ENCODE assay signal across 8 cellular contexts in genomic region chr11:78079232-78080083, GRCh38. TPM values are rescaled to one million over a fixed set of nuclear protein-coding genes. Genes with fewer than 3 reads are reported as not detected.
DNase-seq lines count a peak whose midpoint lies in the region; ATAC-seq and TF ChIP-seq lines count a peak whose summit lies in the region.

NDUFC2 (minus strand) TSS chr11:78079862; CDS start chr11:78079744, 118 bp downstream.

- H3K4me1 ChIP-seq in cardiac muscle cell (ENCODE audit: low read depth): peaks cover 9% of the 10 kb centered on the region
- peaks cover 5% of the 10 kb centered on the region for H3K4me1 ChIP-seq in parathyroid adenoma
- H3K4me1 ChIP-seq in thyroid gland: peaks cover 28 to 42% of the 10 kb centered on the region in 2 donors

- TF ChIP-seq CTCF in GM06990 (IDR thresholded peaks at IDR 0.05; ENCODE audit: insufficient read depth, low read length, poor library complexity, severe bottlenecking) (no peak), cardiac muscle cell (IDR thresholded peaks at IDR 0.05; ENCODE audit: low read depth, low read length) (peak; percentile 2), parathyroid adenoma (IDR thresholded peaks at IDR 0.05) (no peak), thyroid gland (IDR thresholded peaks at IDR 0.05) (peak in 1 of 6 experiments; percentile 21)

- peak within 1 kb of the TSS; percentile 78 for H3K4me2 ChIP-seq in parathyroid adenoma (ENCODE audit: low read length)

- H3K4me3 ChIP-seq in GM06990 (replicated peaks; ENCODE audit: low read depth, low read length) (peak within 1 kb of the TSS; percentile 90), cardiac muscle cell (peak within 1 kb of the TSS; percentile 86), parathyroid adenoma (ENCODE audit: low read depth, low read length) (peak within 1 kb of the TSS; percentile 84), thyroid gland (replicated peaks in 1 of 3) (peak within 1 kb of the TSS; percentile 61 to 97 (median 88))

- H3K27me3 ChIP-seq in GM06990 (replicated peaks; ENCODE audit: control insufficient read depth, insufficient read depth, low read length) (no peaks in the 10 kb centered on the region), cardiac muscle cell (peaks cover 3% of the 10 kb centered on the region), parathyroid adenoma (ENCODE audit: control insufficient read depth, insufficient read depth, low read length) (no peaks in the 10 kb centered on the region), thyroid gland (no peaks in the 10 kb centered on the region)

- intact Hi-C loops in thyroid gland (cut with DNase I): loop anchor here (10.0 kb wide), 1 partner anchor 345 kb away; no protein-coding TSS in a partner anchor

- H3K27ac Mint-ChIP-seq in activated naive CD8-positive, alpha-beta T cell treated with anti-CD3 and anti-CD28 coated beads, Interleukin-2, amount 50 U/mL, for 24 hours: peak within 1 kb of the TSS; percentile 74

- ATAC-seq in activated naive CD8-positive, alpha-beta T cell treated with anti-CD3 and anti-CD28 coated beads, Interleukin-2, amount 50 U/mL, for 24 hours: peak; percentile 87

- H3K4me1 Mint-ChIP-seq in activated naive CD8-positive, alpha-beta T cell treated with anti-CD3 and anti-CD28 coated beads, Interleukin-2, amount 50 U/mL, for 24 hours: peaks cover 54% of the 10 kb centered on the region

- CTCF ChIA-PET in HEK293T (lab: Yijun Ruan, JAX): interaction anchor here (0.9 kb wide), 1 partner anchor 34 kb away, joined by 3 read pairs; no protein-coding TSS in a partner anchor

- no peaks in the 10 kb centered on the region for H3K9me3 ChIP-seq in cardiac muscle cell (ENCODE audit: low read depth)
- no peaks in the 10 kb centered on the region for H3K9me3 ChIP-seq in parathyroid adenoma (ENCODE audit: control insufficient read depth, low read length)
- H3K9me3 ChIP-seq in thyroid gland: no peaks in the 10 kb centered on the region

- POLR2A ChIA-PET in HEK293T (lab: Yijun Ruan, JAX): interaction anchor here (0.6 to 2.4 kb wide), 8 partner anchors 18 to 109 kb away, joined by 3 to 9 read pairs (median 4); partner anchors contain the start of genes ALG8, INTS4, KCTD21 and USP35

- H2AFZ ChIP-seq in parathyroid adenoma: peak within 1 kb of the TSS; percentile 83

- peak within 1 kb of the TSS; percentile 93 for H3K4me3 Mint-ChIP-seq in activated naive CD8-positive, alpha-beta T cell treated with anti-CD3 and anti-CD28 coated beads, Interleukin-2, amount 50 U/mL, for 24 hours

- DNase-seq in GM06990 (ENCODE audit: extremely low read depth, insufficient read length) (peak; percentile 88), HEK293T (ENCODE audit: extremely low spot score) (peak; percentile 83), NAMALWA (ENCODE audit: low spot score) (peak; percentile 68), SW 1271 (lab: John Stamatoyannopoulos, UW) (peak; percentile 45 to 80), cardiac muscle cell (ENCODE audit: low read depth in 1 of 2, low spot score in 1 of 2) (peak; percentile 86 to 89), thyroid gland (peak; percentile 82 to 83)
- peak; percentile 78 for DNase-seq in activated naive CD8-positive, alpha-beta T cell treated with anti-CD3 and anti-CD28 coated beads, Interleukin-2, amount 50 U/mL, for 24 hours

- H3K27ac ChIP-seq in cardiac muscle cell (peak within 1 kb of the TSS; percentile 95), parathyroid adenoma (peak within 1 kb of the TSS; percentile 84), thyroid gland (peak within 1 kb of the TSS; percentile 92 to 97 (median 95))

- TF ChIP-seq POLR2A in thyroid gland (IDR thresholded peaks at IDR 0.05): peak in 1 of 2 donors; percentile 80

- H3K36me3 ChIP-seq in GM06990 (ENCODE audit: control insufficient read depth, insufficient read depth, low read length) (peaks cover 2% of the 10 kb centered on the region; the same call in 1 of the 2 replicates), cardiac muscle cell (no peaks in the 10 kb centered on the region), parathyroid adenoma (ENCODE audit: control insufficient read depth, insufficient read depth, low read length) (no peaks in the 10 kb centered on the region), thyroid gland (no peaks in the 10 kb centered on the region)

- peaks cover 21% of the 10 kb centered on the region for H3K79me2 ChIP-seq in parathyroid adenoma

- H3K27me3 Mint-ChIP-seq in activated naive CD8-positive, alpha-beta T cell treated with anti-CD3 and anti-CD28 coated beads, Interleukin-2, amount 50 U/mL, for 24 hours: no peaks in the 10 kb centered on the region

- H3K9me3 Mint-ChIP-seq in activated naive CD8-positive, alpha-beta T cell treated with anti-CD3 and anti-CD28 coated beads, Interleukin-2, amount 50 U/mL, for 24 hours: no peaks in the 10 kb centered on the region

- H3K36me3 Mint-ChIP-seq in activated naive CD8-positive, alpha-beta T cell treated with anti-CD3 and anti-CD28 coated beads, Interleukin-2, amount 50 U/mL, for 24 hours (ENCODE audit: low read depth): no peaks in the 10 kb centered on the region

- WGBS in thyroid gland, 2 donors: 0% methylated on average over 37 of the region's 68 CpGs

- peak within 1 kb of the TSS; percentile 80 for H3K9ac ChIP-seq in parathyroid adenoma

TF ChIP-seq in HEK293T, 16 proteins besides CTCF, POLR2A, EP300 and RAD21:
- TF ChIP-seq, protein P1, sequence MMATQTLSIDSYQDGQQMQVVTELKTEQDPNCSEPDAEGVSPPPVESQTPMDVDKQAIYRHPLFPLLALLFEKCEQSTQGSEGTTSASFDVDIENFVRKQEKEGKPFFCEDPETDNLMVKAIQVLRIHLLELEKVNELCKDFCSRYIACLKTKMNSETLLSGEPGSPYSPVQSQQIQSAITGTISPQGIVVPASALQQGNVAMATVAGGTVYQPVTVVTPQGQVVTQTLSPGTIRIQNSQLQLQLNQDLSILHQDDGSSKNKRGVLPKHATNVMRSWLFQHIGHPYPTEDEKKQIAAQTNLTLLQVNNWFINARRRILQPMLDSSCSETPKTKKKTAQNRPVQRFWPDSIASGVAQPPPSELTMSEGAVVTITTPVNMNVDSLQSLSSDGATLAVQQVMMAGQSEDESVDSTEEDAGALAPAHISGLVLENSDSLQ (IDR thresholded peaks at IDR 0.05): no peak
- no peak for TF ChIP-seq SP1 (IDR thresholded peaks at IDR 0.05)
- no peak for TF ChIP-seq HDGF (IDR thresholded peaks at IDR 0.05; ENCODE audit: borderline replicate concordance)
- peak; percentile 70; the same call in 1 of the 2 replicates for TF ChIP-seq CTBP1 (IDR thresholded peaks at IDR 0.05; ENCODE audit: borderline replicate concordance)
- no peak for TF ChIP-seq ELF4 (IDR thresholded peaks at IDR 0.05)
- no peak for TF ChIP-seq SUZ12 (IDR thresholded peaks at IDR 0.05)
- no peak for TF ChIP-seq NFRKB (IDR thresholded peaks at IDR 0.05)
- TF ChIP-seq TARDBP (IDR thresholded peaks at IDR 0.05): 0 out of 2 replicates have a peak, but pooled peaks have one; percentile 57
- TF ChIP-seq FOXK2 (IDR thresholded peaks at IDR 0.05): no peak
- TF ChIP-seq FOXM1 (IDR thresholded peaks at IDR 0.05; ENCODE audit: borderline replicate concordance): no peak
- TF ChIP-seq BHLHE40 (IDR thresholded peaks at IDR 0.05; ENCODE audit: borderline replicate concordance): no peak
- peak; percentile 87 for TF ChIP-seq L3MBTL2 (conservative IDR thresholded peaks at IDR 0.05)
- no peak for TF ChIP-seq FOXA1 (IDR thresholded peaks at IDR 0.05)
- TF ChIP-seq LEF1 (IDR thresholded peaks at IDR 0.05; ENCODE audit: borderline replicate concordance): no peak
- TF ChIP-seq ARNT (IDR thresholded peaks at IDR 0.05): no peak; the same call in 1 of the 2 replicates
- TF ChIP-seq ZNF384 (IDR thresholded peaks at IDR 0.05): no peak

RNA-seq across cellular contexts. Expression of gene NDUFC2, which starts in this region (rescaled TPM):
- total RNA-seq in cardiac muscle cell (123 and 247 TPM in 2 replicates), thyroid gland (100 to 1,000 TPM; 205 to 342 (median 228) TPM)
- polyA plus RNA-seq in cardiac muscle cell: 574 and 689 TPM in 2 replicates

Comparison
In these comparisons a context has a peak if more than half of its experiments do, and no peak if none do; other contexts are left out.
1. Peak in every context shown above with its lines: DNase-seq, ATAC-seq, H3K4me3 ChIP-seq and H3K27ac ChIP-seq.